In the genomic region with DNA sequence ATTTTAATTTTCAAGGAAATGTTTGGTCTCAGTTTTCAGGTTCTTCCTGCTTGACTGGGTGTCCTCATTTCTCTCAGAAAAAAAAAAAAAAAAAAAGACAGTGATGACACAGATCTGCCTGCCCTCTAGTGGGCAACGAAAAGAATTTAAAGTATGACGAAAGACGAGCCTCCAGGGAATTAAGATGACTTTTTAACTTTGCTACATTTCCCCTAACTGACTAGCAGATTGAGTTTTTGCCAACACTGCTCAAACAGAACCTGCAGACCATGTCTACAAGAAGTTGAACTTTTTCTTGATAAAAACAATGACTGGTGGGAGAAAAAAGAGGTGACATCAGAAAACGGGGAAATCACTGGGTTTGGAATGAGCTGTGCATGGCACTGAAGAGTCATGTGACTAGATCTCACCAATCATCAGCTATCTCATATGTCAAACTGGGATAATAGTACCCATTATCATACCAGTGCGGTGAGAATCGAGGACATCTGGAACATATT, we compare ENCODE assay signal across 8 cellular contexts. TPM values are rescaled to one million over a fixed set of nuclear protein-coding genes. Genes with fewer than 3 reads are reported as not detected.
DNase-seq lines count a peak whose midpoint lies in the region; ATAC-seq and TF ChIP-seq lines count a peak whose summit lies in the region.

No MANE protein-coding gene starts in this region.

- CTCF ChIA-PET in activated CD8-positive, alpha-beta T cell treated with anti-CD3 and anti-CD28 coated beads for 36 hours (lab: Charles Lee) = interaction anchor here (0.6 to 2.9 kb wide), 55 partner anchors 8 to 647 kb away, joined by 3 to 14 read pairs (median 4); partner anchors contain the start of gene NEK10

- DNase-seq in D341Med (ENCODE audit: low spot score) (peak; percentile 61), NCI-H446 (lab: John Stamatoyannopoulos, UW) (peak; percentile 29 to 69), fibroblast of the aortic adventitia (ENCODE audit: low read depth) (peak; percentile 96), neural crest cell (ENCODE audit: low read depth, low spot score) (peak; percentile 34), GOT3 (lab: John Stamatoyannopoulos, UW) (no peak)
- peak; percentile 16 for DNase-seq in activated CD8-positive, alpha-beta T cell treated with anti-CD3 and anti-CD28 coated beads for 36 hours

- peaks cover 3% of the 10 kb centered on the region for H3K27me3 Mint-ChIP-seq in activated CD8-positive, alpha-beta T cell treated with anti-CD3 and anti-CD28 coated beads for 36 hours
- no peaks in the 10 kb centered on the region for H3K27me3 Mint-ChIP-seq in neural crest cell (ENCODE audit: low read depth)

- peak overlapping the region; percentile 85 for H3K27ac Mint-ChIP-seq in activated CD8-positive, alpha-beta T cell treated with anti-CD3 and anti-CD28 coated beads for 36 hours
- peak overlapping the region; percentile 46 for H3K27ac Mint-ChIP-seq in neural crest cell (ENCODE audit: unreplicated experiment)

- H3K4me3 Mint-ChIP-seq in activated CD8-positive, alpha-beta T cell treated with anti-CD3 and anti-CD28 coated beads for 36 hours = peak overlapping the region; percentile 72
- H3K4me3 Mint-ChIP-seq in neural crest cell = peak overlapping the region; percentile 44

- peaks cover 11% of the 10 kb centered on the region for H3K4me1 Mint-ChIP-seq in activated CD8-positive, alpha-beta T cell treated with anti-CD3 and anti-CD28 coated beads for 36 hours (ENCODE audit: low read depth)
- H3K4me1 Mint-ChIP-seq in neural crest cell = peaks cover 6% of the 10 kb centered on the region

- POLR2A ChIA-PET in activated CD8-positive, alpha-beta T cell treated with anti-CD3 and anti-CD28 coated beads for 36 hours (lab: Charles Lee) = interaction anchor here (0.6 to 1.0 kb wide), 3 partner anchors 123 to 639 kb away, joined by 3 read pairs; no protein-coding TSS in a partner anchor

- peak; percentile 83 for TF ChIP-seq CTCF in activated CD8-positive, alpha-beta T cell treated with anti-CD3 and anti-CD28 coated beads for 36 hours (IDR thresholded peaks at IDR 0.05)
- TF ChIP-seq CTCF in fibroblast of the aortic adventitia (IDR thresholded peaks at IDR 0.05; ENCODE audit: insufficient read depth, low read length) (peak; percentile 51), neural crest cell (conservative IDR thresholded peaks at IDR 0.05) (peak; percentile 91)

- peak; percentile 65 for ATAC-seq in GM19025 (IDR thresholded peaks at IDR 0.05; ENCODE audit: low read depth, unreplicated experiment)
- peak; percentile 73 for ATAC-seq in HG03159 (IDR thresholded peaks at IDR 0.05; ENCODE audit: unreplicated experiment)
- ATAC-seq in activated CD8-positive, alpha-beta T cell treated with anti-CD3 and anti-CD28 coated beads for 36 hours = peak; percentile 87

- H3K36me3 Mint-ChIP-seq in activated CD8-positive, alpha-beta T cell treated with anti-CD3 and anti-CD28 coated beads for 36 hours (ENCODE audit: low read depth) = no peaks in the 10 kb centered on the region
- H3K36me3 Mint-ChIP-seq in neural crest cell (ENCODE audit: low read depth) = no peaks in the 10 kb centered on the region

- no peak overlapping the region for H3K4me3 ChIP-seq in fibroblast of the aortic adventitia (ENCODE audit: low read depth, low read length)

- intact Hi-C loops in activated CD8-positive, alpha-beta T cell treated with anti-CD3 and anti-CD28 coated beads for 36 hours (cut with micrococcal nuclease) = loop anchor here (1.0 to 5.0 kb wide), 2 partner anchors 369 to 549 kb away; no protein-coding TSS in a partner anchor

- no peaks in the 10 kb centered on the region for H3K9me3 Mint-ChIP-seq in activated CD8-positive, alpha-beta T cell treated with anti-CD3 and anti-CD28 coated beads for 36 hours
- no peaks in the 10 kb centered on the region for H3K9me3 Mint-ChIP-seq in neural crest cell

RNA-seq across cellular contexts. Expression of gene EOMES, which starts 40.8 kb away (rescaled TPM):
- 1 to 10 TPM; 4.2 to 4.4 TPM for total RNA-seq in activated CD8-positive, alpha-beta T cell treated with anti-CD3 and anti-CD28 coated beads for 36 hours
- total RNA-seq in fibroblast of the aortic adventitia (ENCODE audit: low replicate concordance) (0.18 TPM in 1 of 2 replicates, not detected in the other), neural crest cell (not detected in 2 replicates)
